ENCODE assay signal across 8 cellular contexts in the genomic region with DNA sequence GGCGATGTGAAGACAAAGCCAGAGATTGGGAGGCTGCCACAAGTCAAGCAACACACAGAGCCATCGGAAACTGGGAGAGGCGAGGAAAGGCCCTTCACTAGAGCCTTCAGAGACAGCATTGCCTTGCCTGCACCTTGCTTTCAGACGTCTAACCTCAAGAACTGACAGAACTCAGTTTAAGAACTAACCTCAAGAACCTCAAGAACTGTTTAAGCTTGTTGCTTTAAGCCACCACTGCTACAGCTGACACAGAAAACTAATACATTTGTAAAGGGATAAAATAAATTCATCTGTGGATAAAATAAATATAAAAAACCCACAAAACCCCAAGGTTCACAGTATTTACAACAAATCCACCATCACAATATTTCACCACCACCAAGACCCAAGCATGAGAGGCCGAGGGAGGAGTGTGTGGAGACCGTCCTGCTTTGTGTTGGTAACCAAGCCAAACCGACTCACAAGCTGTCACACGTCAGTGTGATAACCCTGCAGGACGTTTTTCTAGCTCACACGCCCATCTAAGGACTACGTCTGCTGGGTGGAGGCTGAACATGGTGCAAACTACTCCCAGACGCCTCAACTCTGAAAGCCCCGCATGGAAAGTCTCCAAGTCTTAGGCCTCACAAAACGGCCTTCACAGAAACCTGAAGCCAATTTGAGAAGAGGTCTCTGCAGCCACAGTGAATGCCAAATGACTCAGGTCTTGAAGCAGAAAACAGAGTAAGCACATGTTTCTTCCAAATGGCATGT.
DNase-seq lines count a peak whose midpoint lies in the region; ATAC-seq and TF ChIP-seq lines count a peak whose summit lies in the region.

No MANE protein-coding gene starts in this region.

- no peak for TF ChIP-seq CTCF in fibroblast of mammary gland (conservative IDR thresholded peaks at IDR 0.05; ENCODE audit: control insufficient read depth, insufficient read depth, low read depth, low read length)

- ATAC-seq in HG02981 (IDR thresholded peaks at IDR 0.05; ENCODE audit: unreplicated experiment), result peak; percentile 42

- H3K4me3 ChIP-seq in fibroblast of mammary gland (ENCODE audit: control insufficient read depth, low read depth, low read length), result no peak overlapping the region

- DNase-seq in activated CD8-positive, alpha-beta memory T cell treated with anti-CD3 and anti-CD28 coated beads, Interleukin-2, amount 50 U/mL, for 4 hours, result peak; percentile 70
- DNase-seq in fibroblast of mammary gland (ENCODE audit: low read depth) (peak; percentile 96), cerebellar nuclear complex (lab: John Stamatoyannopoulos, UW) (no peak), NCI-H1048 (lab: John Stamatoyannopoulos, UW) (no peak), GM19240 (ENCODE audit: insufficient read length, low spot score) (no peak), GM19238 (ENCODE audit: insufficient read length, low spot score) (no peak)
- DNase-seq in stimulated activated CD4-positive, alpha-beta T cell treated with anti-CD3 and anti-CD28 coated beads, Interleukin-2, amount 100 ng/mL, for 4 hours (ENCODE audit: low read depth), result peak; percentile 55

Comparison
In these comparisons a context has a peak if more than half of its experiments do, and no peak if none do; other contexts are left out.
1. DNase-seq: peak in activated CD8-positive, alpha-beta memory T cell treated with anti-CD3 and anti-CD28 coated beads, Interleukin-2, amount 50 U/mL, for 4 hours (single experiment), fibroblast of mammary gland (single experiment) and stimulated activated CD4-positive, alpha-beta T cell treated with anti-CD3 and anti-CD28 coated beads, Interleukin-2, amount 100 ng/mL, for 4 hours (single experiment); none in cerebellar nuclear complex (0 of 2), NCI-H1048 (single experiment), GM19240 (single experiment) and GM19238 (single experiment).